32 cellular contexts compared by ENCODE assay signal in the genomic region with DNA sequence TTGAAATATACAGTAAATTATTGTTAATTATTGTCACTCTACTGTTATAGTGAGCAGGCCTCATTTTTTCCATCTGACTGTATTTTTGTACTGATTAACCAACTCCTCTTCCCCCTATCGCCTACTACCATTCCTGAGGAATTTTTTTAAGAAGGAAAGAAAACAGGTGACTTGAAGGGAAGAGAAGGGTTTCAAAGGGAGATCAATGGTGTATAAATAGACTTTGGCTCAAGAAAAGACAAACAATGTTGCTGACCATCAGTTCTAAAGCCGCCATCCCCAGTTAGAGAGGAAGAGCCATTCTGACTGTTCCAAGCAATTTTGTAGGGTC.
"Had no signal": no experiment of that assay in that cellular context is flagged by ENCODE, and none has a peak within 500 bp of the region (broad histone marks: within the 10 kb centered on the region; RNA-seq: fewer than 3 reads in every experiment).

No MANE protein-coding gene starts in this region.

- H3K4me3 ChIP-seq: Peyer's patch, SJSA1 had no signal

- H3K9me3 ChIP-seq: Peyer's patch, SJSA1, SK-N-SH had no signal

- H3K4me1 ChIP-seq: Peyer's patch, SJSA1 had no signal

- H3K36me3 ChIP-seq: Peyer's patch, SJSA1 had no signal

- H3K27me3 ChIP-seq: Peyer's patch, SJSA1 had no signal

- H3K27ac Mint-ChIP-seq: activated B cell treated with CpG ODN at 0.5 μM for 24 hours; activated CD4-positive, alpha-beta memory T cell treated with anti-CD3 and anti-CD28 coated beads for 36 hours; activated naive CD4-positive, alpha-beta T cell treated with anti-CD3 and anti-CD28 coated beads, Interleukin-2, amount 10 ng/mL, durations not matched to agents 7 days and 5 days; activated naive CD8-positive, alpha-beta T cell; activated naive CD8-positive, alpha-beta T cell treated with anti-CD3 and anti-CD28 coated beads, Interleukin-2, amount 50 U/mL, for 24 hours; activated T-helper 1 cell treated with anti-CD3 and anti-CD28 coated beads, Interleukin-12 subunit alpha, Interleukin-12 subunit beta, Interleukin-2, Interleukin-4 antibody, amounts not matched to agents 30 ng/mL and 10 ng/mL and 1 ng/mL, durations not matched to agents 14 hours and 24 hours and 36 hours; T-helper 1 cell treated with Interleukin-12 subunit alpha and Interleukin-12 subunit beta and Interleukin-4 antibody, amounts not matched to agents 30 μg/mL and 1 μg/mL, for 36 hours; T-helper 2 cell treated with Interferon-gamma antibody and Interleukin-4, amounts not matched to agents 5 μg/mL and 100 μg/mL, for 36 hours had no signal

- H3K27ac ChIP-seq: Peyer's patch, SJSA1 had no signal

- ATAC-seq: activated naive CD8-positive, alpha-beta T cell treated with anti-CD3 and anti-CD28 coated beads, Interleukin-2, amount 50 U/mL, for 24 hours; activated T-cell treated with anti-CD3 and anti-CD28 coated beads, Interleukin-2, amount 50 U/mL, for 4 hours had no signal

- H3K36me3 Mint-ChIP-seq: activated CD4-positive, alpha-beta memory T cell treated with anti-CD3 and anti-CD28 coated beads for 36 hours; activated naive CD4-positive, alpha-beta T cell treated with anti-CD3 and anti-CD28 coated beads, Interleukin-2, amount 10 ng/mL, durations not matched to agents 7 days and 5 days; activated naive CD8-positive, alpha-beta T cell had no signal

- DNase-seq: activated B cell treated with CpG ODN at 0.5 μM for 24 hours; activated CD4-positive, alpha-beta memory T cell treated with anti-CD3 and anti-CD28 coated beads for 36 hours; activated CD4-positive, alpha-beta T cell treated with anti-CD3 and anti-CD28 coated beads for 4 hours; activated CD4-positive, alpha-beta T cell treated with anti-CD3 and anti-CD28 coated beads, Interleukin-2, amount 50 U/mL, for 1 hour; activated CD4-positive, CD25-positive, alpha-beta regulatory T cell treated with anti-CD3 and anti-CD28 coated beads, Interleukin-2, amount 50 U/mL, for 72 hours; activated CD8-positive, alpha-beta memory T cell treated with anti-CD3 and anti-CD28 coated beads, Interleukin-2, amount 50 U/mL, for 4 hours; activated naive CD4-positive, alpha-beta T cell treated with anti-CD3 and anti-CD28 coated beads, Interleukin-2, amount 10 ng/mL, durations not matched to agents 7 days and 5 days; activated naive CD8-positive, alpha-beta T cell treated with anti-CD3 and anti-CD28 coated beads, Interleukin-2, amount 50 U/mL, for 24 hours; activated T-cell treated with anti-CD3 and anti-CD28 coated beads for 4 hours; activated T-cell treated with anti-CD3 and anti-CD28 coated beads, Interleukin-2, amount 50 U/mL, for 4 hours; anterior cingulate cortex; caudate nucleus; cerebellar nuclear complex; MM.1S; MV-4-11; NCI-H1092; NCI-H187; NCI-H2171 treated with DMSO at 0.1 percent for 48 hours; NCI-H2227 treated with DMSO at 0.1 percent for 48 hours; NCI-H524 treated with DMSO at 0.1 percent for 48 hours; NK-92 treated with Interleukin-12 subunit alpha and Interleukin-12 subunit beta, amount 100 ng/mL, for 24 hours; PC-3; Peyer's patch; RPMI8226; SHP77 treated with DMSO at 0.1 percent for 48 hours; SK-N-SH had no signal

- H3K9me3 Mint-ChIP-seq: activated B cell treated with CpG ODN at 0.5 μM for 24 hours; activated CD4-positive, alpha-beta memory T cell treated with anti-CD3 and anti-CD28 coated beads for 36 hours; activated naive CD4-positive, alpha-beta T cell treated with anti-CD3 and anti-CD28 coated beads, Interleukin-2, amount 10 ng/mL, durations not matched to agents 7 days and 5 days; activated naive CD8-positive, alpha-beta T cell treated with anti-CD3 and anti-CD28 coated beads, Interleukin-2, amount 50 U/mL, for 24 hours; activated T-cell treated with anti-CD3 and anti-CD28 coated beads, Interleukin-2, amount 50 U/mL, for 4 hours; activated T-helper 1 cell treated with anti-CD3 and anti-CD28 coated beads, Interleukin-12 subunit alpha, Interleukin-12 subunit beta, Interleukin-2, Interleukin-4 antibody, amounts not matched to agents 30 ng/mL and 10 ng/mL and 1 ng/mL, durations not matched to agents 14 hours and 24 hours and 36 hours; brain; T-helper 1 cell treated with Interleukin-12 subunit alpha and Interleukin-12 subunit beta and Interleukin-4 antibody, amounts not matched to agents 30 μg/mL and 1 μg/mL, for 36 hours; T-helper 2 cell treated with Interferon-gamma antibody and Interleukin-4, amounts not matched to agents 5 μg/mL and 100 μg/mL, for 36 hours had no signal

- H3K9ac ChIP-seq: SK-N-SH had no signal

- H3K4me1 Mint-ChIP-seq: activated B cell treated with CpG ODN at 0.5 μM for 24 hours; activated naive CD4-positive, alpha-beta T cell treated with anti-CD3 and anti-CD28 coated beads, Interleukin-2, amount 10 ng/mL, durations not matched to agents 7 days and 5 days; activated naive CD8-positive, alpha-beta T cell treated with anti-CD3 and anti-CD28 coated beads, Interleukin-2, amount 50 U/mL, for 24 hours had no signal

- H3K27me3 Mint-ChIP-seq: activated naive CD4-positive, alpha-beta T cell treated with anti-CD3 and anti-CD28 coated beads, Interleukin-2, amount 10 ng/mL, durations not matched to agents 7 days and 5 days; brain had no signal

- H3K4me3 Mint-ChIP-seq: activated B cell treated with CpG ODN at 0.5 μM for 24 hours; activated CD4-positive, alpha-beta memory T cell treated with anti-CD3 and anti-CD28 coated beads for 36 hours; activated naive CD4-positive, alpha-beta T cell treated with anti-CD3 and anti-CD28 coated beads, Interleukin-2, amount 10 ng/mL, durations not matched to agents 7 days and 5 days; activated naive CD8-positive, alpha-beta T cell; activated naive CD8-positive, alpha-beta T cell treated with anti-CD3 and anti-CD28 coated beads, Interleukin-2, amount 50 U/mL, for 24 hours; activated T-cell treated with anti-CD3 and anti-CD28 coated beads, Interleukin-2, amount 50 U/mL, for 4 hours; activated T-helper 1 cell treated with anti-CD3 and anti-CD28 coated beads, Interleukin-12 subunit alpha, Interleukin-12 subunit beta, Interleukin-2, Interleukin-4 antibody, amounts not matched to agents 30 ng/mL and 10 ng/mL and 1 ng/mL, durations not matched to agents 14 hours and 24 hours and 36 hours; brain; T-helper 1 cell treated with Interleukin-12 subunit alpha and Interleukin-12 subunit beta and Interleukin-4 antibody, amounts not matched to agents 30 μg/mL and 1 μg/mL, for 36 hours; T-helper 2 cell treated with Interferon-gamma antibody and Interleukin-4, amounts not matched to agents 5 μg/mL and 100 μg/mL, for 36 hours had no signal
